Comparison of ENCODE assay signal across 26 cellular contexts in genomic region chr10:95795602-95796001, GRCh38.
"Had no signal": no experiment of that assay in that cellular context is flagged by ENCODE, and none has a peak within 500 bp of the region (broad histone marks: within the 10 kb centered on the region; RNA-seq: fewer than 3 reads in every experiment).

No MANE protein-coding gene starts in this region.

- H3K4me3 Mint-ChIP-seq: activated CD4-positive, alpha-beta T cell treated with anti-CD3 and anti-CD28 coated beads for 36 hours; activated naive CD8-positive, alpha-beta T cell; activated T-cell treated with anti-CD3 and anti-CD28 coated beads, Interleukin-2, amount 50 U/mL, for 4 hours; mesothelial cell of epicardium; naive thymus-derived CD8-positive, alpha-beta T cell; stimulated activated naive CD8-positive, alpha-beta T cell treated with anti-CD3 and anti-CD28 coated beads, Interleukin-15, Interleukin-2, amounts not matched to agents 100 ng/mL and 50 ng/mL, for 24 hours; T-cell; WTC11 had no signal

- H3K27ac ChIP-seq: colonic mucosa, ovary, psoas muscle had no signal

- H3K4me1 ChIP-seq: colonic mucosa, right atrium auricular region had no signal

- ATAC-seq: activated CD4-positive, alpha-beta T cell treated with anti-CD3 and anti-CD28 coated beads for 36 hours; activated T-cell treated with anti-CD3 and anti-CD28 coated beads, Interleukin-2, amount 50 U/mL, for 4 hours; left lung; naive thymus-derived CD8-positive, alpha-beta T cell; psoas muscle; T-cell; WTC11 had no signal

- DNase-seq: activated CD4-positive, alpha-beta T cell treated with anti-CD3 and anti-CD28 coated beads for 36 hours; activated CD4-positive, alpha-beta T cell treated with anti-CD3 and anti-CD28 coated beads, Interleukin-2, amount 50 U/mL, for 4 hours; activated CD8-positive, alpha-beta memory T cell treated with anti-CD3 and anti-CD28 coated beads for 24 hours; activated CD8-positive, alpha-beta memory T cell treated with anti-CD3 and anti-CD28 coated beads, Interleukin-2, amount 50 U/mL, for 4 hours; activated naive CD4-positive, alpha-beta T cell; activated T-cell treated with anti-CD3 and anti-CD28 coated beads, Interleukin-2, amount 50 U/mL, for 4 hours; adrenal gland; colonic mucosa; effector CD4-positive, alpha-beta T cell; foreskin melanocyte; kidney glomerular epithelial cell; left lung; naive thymus-derived CD8-positive, alpha-beta T cell; ovary; psoas muscle; spleen; stimulated activated CD4-positive, alpha-beta T cell treated with anti-CD3 and anti-CD28 coated beads, Interleukin-4, amount 100 ng/mL, for 1 hour; substantia nigra; T-cell; thyroid gland had no signal

- H3K36me3 ChIP-seq: adrenal gland, ascending aorta, colonic mucosa, left lung, ovary, right atrium auricular region, spleen, thyroid gland had no signal

- H3K9me3 ChIP-seq: adrenal gland, ascending aorta, colonic mucosa, ovary, psoas muscle, right atrium auricular region, thyroid gland had no signal

- H3K27ac Mint-ChIP-seq: activated CD4-positive, alpha-beta T cell treated with anti-CD3 and anti-CD28 coated beads for 36 hours; activated naive CD8-positive, alpha-beta T cell; mesothelial cell of epicardium; naive thymus-derived CD8-positive, alpha-beta T cell; T-cell; WTC11 had no signal

- H3K36me3 Mint-ChIP-seq: activated naive CD8-positive, alpha-beta T cell; mesothelial cell of epicardium; naive thymus-derived CD8-positive, alpha-beta T cell; T-cell had no signal

- H3K27me3 Mint-ChIP-seq: activated naive CD8-positive, alpha-beta T cell had no signal

- H3K4me3 ChIP-seq: adrenal gland, ascending aorta, colonic mucosa, left lung, ovary, psoas muscle, right atrium auricular region, spleen, thyroid gland had no signal

- H3K27me3 ChIP-seq: adrenal gland, ascending aorta, colonic mucosa, left lung, ovary, right atrium auricular region, spleen, thyroid gland had no signal

- H3K4me1 Mint-ChIP-seq: activated CD4-positive, alpha-beta T cell treated with anti-CD3 and anti-CD28 coated beads for 36 hours; mesothelial cell of epicardium had no signal

- H3K9me3 Mint-ChIP-seq: stimulated activated naive CD8-positive, alpha-beta T cell treated with anti-CD3 and anti-CD28 coated beads, Interleukin-15, Interleukin-2, amounts not matched to agents 100 ng/mL and 50 ng/mL, for 24 hours had no signal
